ENCODE assay signal across 1 cellular context in genomic region chr7:73602721-73603651, GRCh38.
TF ChIP-seq lines count a peak whose summit lies in the region.

No MANE protein-coding gene starts in this region.

TF ChIP-seq in HepG2, 621 proteins besides CTCF, POLR2A, EP300 and RAD21 (continued from another document and continues in another):
- TF ChIP-seq ZBTB44 (CRISPR knock-in tag; IDR thresholded peaks at IDR 0.05) (no peak), ZKSCAN1 (IDR thresholded peaks at IDR 0.05; ENCODE audit: low read length) (no peak), NFIC (IDR thresholded peaks at IDR 0.05; ENCODE audit: low read length) (0 out of 2 replicates have a peak, but pooled peaks have one; percentile 12), ZHX1 (CRISPR knock-in tag; IDR thresholded peaks at IDR 0.05; ENCODE audit: low read depth) (peak; percentile 63; the same call in 1 of the 2 replicates), ZNF552 (CRISPR knock-in tag; IDR thresholded peaks at IDR 0.05; ENCODE audit: borderline replicate concordance) (no peak), THAP9 (CRISPR knock-in tag; IDR thresholded peaks at IDR 0.05; ENCODE audit: borderline replicate concordance) (no peak; the same call in 1 of the 2 replicates), ZBTB1 (CRISPR knock-in tag; IDR thresholded peaks at IDR 0.05; ENCODE audit: borderline replicate concordance) (no peak), ZNF780A (CRISPR knock-in tag; IDR thresholded peaks at IDR 0.05) (no peak), FOSL1 (CRISPR knock-in tag; IDR thresholded peaks at IDR 0.05; ENCODE audit: borderline replicate concordance) (no peak), MED1 (CRISPR knock-in tag; IDR thresholded peaks at IDR 0.05) (no peak; the same call in 1 of the 2 replicates), SP140L (CRISPR knock-in tag; IDR thresholded peaks at IDR 0.05; ENCODE audit: borderline replicate concordance) (no peak), SSRP1 (CRISPR knock-in tag; IDR thresholded peaks at IDR 0.05) (peak; percentile 94), NONO (IDR thresholded peaks at IDR 0.05) (no peak), NONO (CRISPR knock-in tag; conservative IDR thresholded peaks at IDR 0.05) (peak; percentile 93), HIC2 (CRISPR knock-in tag; IDR thresholded peaks at IDR 0.05; ENCODE audit: low read depth) (peak; percentile 49; the same call in 1 of the 2 replicates), AHDC1 (CRISPR knock-in tag; IDR thresholded peaks at IDR 0.05; ENCODE audit: borderline replicate concordance) (no peak), ZSCAN31 (CRISPR knock-in tag; IDR thresholded peaks at IDR 0.05; ENCODE audit: low read depth) (0 out of 2 replicates have a peak, but pooled peaks have one; percentile 33), ZNF331 (CRISPR knock-in tag; IDR thresholded peaks at IDR 0.05) (no peak; the same call in 1 of the 2 replicates), PBX2 (CRISPR knock-in tag; IDR thresholded peaks at IDR 0.05) (peak; percentile 76), NCOA1 (CRISPR knock-in tag; IDR thresholded peaks at IDR 0.05) (no peak), TMF1 (CRISPR knock-in tag; IDR thresholded peaks at IDR 0.05; ENCODE audit: low read depth) (no peak), ZBTB37 (CRISPR knock-in tag; IDR thresholded peaks at IDR 0.05) (no peak), FOXK1 (CRISPR knock-in tag; IDR thresholded peaks at IDR 0.05; ENCODE audit: borderline replicate concordance, low read depth) (no peak), MXD1 (CRISPR knock-in tag; IDR thresholded peaks at IDR 0.05) (0 out of 2 replicates have a peak, but pooled peaks have one; percentile 15), ZNF672 (CRISPR knock-in tag; IDR thresholded peaks at IDR 0.05) (peak; percentile 24; the same call in 1 of the 2 replicates), NFKBIZ (CRISPR knock-in tag; IDR thresholded peaks at IDR 0.05) (no peak), ARNT (IDR thresholded peaks at IDR 0.05) (no peak), ZNF740 (CRISPR knock-in tag; IDR thresholded peaks at IDR 0.05) (no peak), ZNF329 (CRISPR knock-in tag; IDR thresholded peaks at IDR 0.05; ENCODE audit: low read depth) (no peak), PHF8 (CRISPR knock-in tag; IDR thresholded peaks at IDR 0.05) (peak; percentile 35; the same call in 1 of the 2 replicates), USF2 (IDR thresholded peaks at IDR 0.05; ENCODE audit: low read depth, low read length) (no peak), USF2 (CRISPR knock-in tag; IDR thresholded peaks at IDR 0.05; ENCODE audit: borderline replicate concordance) (no peak), ZNF781 (CRISPR knock-in tag; IDR thresholded peaks at IDR 0.05; ENCODE audit: borderline replicate concordance, not compliant biosample characterization) (no peak), ZSCAN29 (CRISPR knock-in tag; conservative IDR thresholded peaks at IDR 0.05) (no peak), RFXANK (CRISPR knock-in tag; IDR thresholded peaks at IDR 0.05) (no peak), ZNF768 (CRISPR knock-in tag; IDR thresholded peaks at IDR 0.05) (peak; percentile 22; the same call in 1 of the 2 replicates), HNRNPLL (IDR thresholded peaks at IDR 0.05; ENCODE audit: low read depth, low read length, poor library complexity, severe bottlenecking) (peak; percentile 11), ZBTB21 (CRISPR knock-in tag; IDR thresholded peaks at IDR 0.05) (no peak), ZNF660 (CRISPR knock-in tag; IDR thresholded peaks at IDR 0.05; ENCODE audit: borderline replicate concordance, low read depth) (no peak), NR2C2 (CRISPR knock-in tag; IDR thresholded peaks at IDR 0.05; ENCODE audit: borderline replicate concordance) (no peak), ZNF878 (CRISPR knock-in tag; IDR thresholded peaks at IDR 0.05) (no peak), ZSCAN25 (CRISPR knock-in tag; IDR thresholded peaks at IDR 0.05) (no peak), ERF (CRISPR knock-in tag; IDR thresholded peaks at IDR 0.05) (no peak)
